In the genomic region with DNA sequence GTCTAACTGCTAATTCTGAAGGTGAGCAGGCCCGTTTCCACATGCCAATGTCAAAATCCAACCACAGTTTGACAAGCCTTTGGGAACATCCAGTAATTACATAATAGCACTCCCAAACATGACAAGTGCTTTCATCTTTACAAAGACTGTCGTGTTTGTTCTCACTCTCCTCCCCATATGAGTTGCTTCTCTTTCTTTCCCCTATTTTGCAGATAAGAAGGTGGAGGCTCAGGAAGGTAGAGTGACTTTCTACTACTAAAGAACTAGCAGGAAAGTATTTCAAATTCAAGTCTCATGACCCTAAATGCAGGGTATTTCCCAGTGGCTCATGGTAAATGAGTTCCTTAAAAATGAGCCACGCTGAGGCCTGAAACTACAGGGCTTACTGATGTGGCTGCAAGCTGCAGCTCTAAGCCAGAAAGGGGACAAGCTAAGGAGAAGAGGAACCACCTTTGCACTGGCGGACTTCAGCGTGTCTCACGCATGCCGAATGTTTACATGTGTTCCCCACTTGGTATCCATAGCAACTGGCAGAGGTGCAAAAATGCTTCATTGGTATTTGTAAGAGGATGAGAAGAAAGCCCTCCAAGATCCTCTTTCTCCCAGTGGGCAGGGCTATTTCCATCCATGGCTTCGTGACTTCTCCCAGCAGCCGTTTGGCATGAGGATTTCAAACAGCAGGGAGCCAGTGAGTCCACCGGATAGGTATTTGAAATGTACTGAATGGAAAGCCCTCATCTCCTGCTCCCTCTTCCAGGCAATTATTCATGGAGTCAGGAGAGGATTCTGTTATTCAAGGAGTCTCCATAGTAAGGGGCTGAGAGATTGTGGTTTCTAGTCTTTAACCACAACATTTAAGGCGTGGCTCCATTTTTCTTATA, we compare ENCODE assay signal across 8 cellular contexts. TPM values are rescaled to one million over a fixed set of nuclear protein-coding genes. Genes with fewer than 3 reads are reported as not detected.
A peak's percentile ranks its signal among the peaks of the same experiment; 100 is the strongest.
DNase-seq lines count a peak whose midpoint lies in the region; ATAC-seq and TF ChIP-seq lines count a peak whose summit lies in the region.

No MANE protein-coding gene starts in this region.

- no peak overlapping the region for H3K4me3 ChIP-seq in mesodermal cell (ENCODE audit: extremely low read depth, insufficient read depth, low read length, poor library complexity, severe bottlenecking)

- H3K27me3 Mint-ChIP-seq in chondrocyte (ENCODE audit: low read depth), result no peaks in the 10 kb centered on the region

- no peaks in the 10 kb centered on the region for H3K9me3 ChIP-seq in mesodermal cell (ENCODE audit: control insufficient read depth, low read length)

- no peaks in the 10 kb centered on the region for H3K36me3 ChIP-seq in mesodermal cell (ENCODE audit: control insufficient read depth, insufficient read depth, low read length)

- ATAC-seq in GM21390 (IDR thresholded peaks at IDR 0.05; ENCODE audit: unreplicated experiment), result peak; percentile 61

- TF ChIP-seq CTCF in chondrocyte (IDR thresholded peaks at IDR 0.05), result no peak

- peak; percentile 98 for DNase-seq in CD1c-positive myeloid dendritic cell (ENCODE audit: extremely low spot score)
- peak; percentile 28 for DNase-seq in HT-29 (ENCODE audit: low spot score)
- DNase-seq in activated CD4-positive, alpha-beta T cell treated with anti-CD3 and anti-CD28 coated beads for 1 hour, result peak; percentile 51
- DNase-seq in chondrocyte (ENCODE audit: low spot score), result no peak
- DNase-seq in stimulated activated CD8-positive, alpha-beta memory T cell treated with anti-CD3 and anti-CD28 coated beads, Interleukin-7, amount 100 ng/mL, for 24 hours (ENCODE audit: low read depth), result peak; percentile 19
- DNase-seq in NCI-H1105 (lab: John Stamatoyannopoulos, UW), result no peak

- WGBS in mesodermal cell (ENCODE audit: insufficient coverage in 2 of 2), 2 experiments, result 77 to 80% methylated on average over 6 to 7 of the region's 11 CpGs

- no peak overlapping the region for H3K4me3 Mint-ChIP-seq in chondrocyte (ENCODE audit: unreplicated experiment)

- peaks cover 5% of the 10 kb centered on the region for H3K9me3 Mint-ChIP-seq in chondrocyte (ENCODE audit: low read depth)

- H3K4me1 ChIP-seq in mesodermal cell (ENCODE audit: control insufficient read depth, insufficient read depth, low read length, poor library complexity, severe bottlenecking), result peaks cover 20% of the 10 kb centered on the region

- peaks cover 82% of the 10 kb centered on the region for H3K4me1 Mint-ChIP-seq in chondrocyte (ENCODE audit: low read depth)

- H3K27ac Mint-ChIP-seq in chondrocyte (ENCODE audit: unreplicated experiment), result peak overlapping the region; percentile 99

- no peaks in the 10 kb centered on the region for H3K36me3 Mint-ChIP-seq in chondrocyte (ENCODE audit: low read depth)

- peak overlapping the region; percentile 68 for H3K27ac ChIP-seq in mesodermal cell (ENCODE audit: low read depth, low read length, severe bottlenecking)

RNA-seq across cellular contexts. Expression of a gene that starts 55.5 kb away (rescaled TPM):
- 148 and 159 TPM in 2 replicates for total RNA-seq in HT-29 (2014; rRNA removed; shearing (Covaris generic))
- total RNA-seq in chondrocyte, result 176 to 179 TPM (median 177 TPM) in 3 replicates
- 265 TPM for polyA plus RNA-seq in mesodermal cell (2013, experiment 1 of 2)
- polyA plus RNA-seq in mesodermal cell (2013, experiment 2 of 2), result 248 TPM

Comparison
In these comparisons a context has a peak if more than half of its experiments do, and no peak if none do; other contexts are left out.
1. DNase-seq: peak in CD1c-positive myeloid dendritic cell (single experiment), HT-29 (single experiment), activated CD4-positive, alpha-beta T cell treated with anti-CD3 and anti-CD28 coated beads for 1 hour (single experiment) and stimulated activated CD8-positive, alpha-beta memory T cell treated with anti-CD3 and anti-CD28 coated beads, Interleukin-7, amount 100 ng/mL, for 24 hours (single experiment); none in chondrocyte (single experiment) and NCI-H1105 (single experiment).